8 cellular contexts compared by ENCODE assay signal in the genomic region with DNA sequence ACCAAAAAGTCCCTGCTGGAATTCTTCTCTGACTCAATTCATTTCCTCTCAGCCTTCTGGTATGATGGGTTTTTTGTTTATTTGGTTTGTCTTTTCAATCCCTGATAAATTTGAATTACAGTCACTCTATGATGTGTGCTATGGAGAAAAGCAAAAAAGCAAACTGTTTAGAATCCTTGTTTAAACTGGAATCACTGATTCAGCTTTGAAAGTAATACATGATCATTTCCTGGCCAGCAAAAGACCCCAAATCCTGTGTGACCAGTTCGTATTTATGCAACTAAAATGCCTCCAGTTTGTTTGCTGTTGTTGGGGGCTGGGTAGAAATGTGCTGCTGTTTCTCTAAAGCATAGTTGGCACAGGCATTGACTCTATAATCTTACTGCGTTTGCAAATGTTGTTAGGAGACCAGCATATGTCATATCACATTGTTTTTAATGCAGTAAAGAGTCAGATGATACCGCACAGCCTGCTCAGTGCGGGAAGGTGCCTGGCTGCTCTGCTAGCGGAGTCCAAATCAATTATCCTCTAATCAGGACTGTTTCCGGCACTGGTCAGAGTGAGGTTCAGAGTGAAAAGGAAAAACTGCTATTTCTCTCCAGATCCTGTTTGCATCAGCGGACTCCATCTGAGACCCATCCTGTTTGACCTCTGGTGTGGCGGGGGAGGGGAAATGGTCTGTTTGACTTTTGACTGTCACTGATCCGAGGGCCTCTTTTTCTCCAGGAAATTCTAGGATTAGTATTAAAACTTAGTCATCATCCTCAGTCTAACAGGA.
DNase-seq lines count a peak whose midpoint lies in the region; ATAC-seq and TF ChIP-seq lines count a peak whose summit lies in the region.
"Had no signal": no experiment of that assay in that cellular context is flagged by ENCODE, and none has a peak within 500 bp of the region (broad histone marks: within the 10 kb centered on the region; RNA-seq: fewer than 3 reads in every experiment).

No MANE protein-coding gene starts in this region.

- H3K9me3 ChIP-seq in HUES48 (ENCODE audit: control insufficient read depth, insufficient read depth, low read length): no peaks in the 10 kb centered on the region
- no peaks in the 10 kb centered on the region for H3K9me3 ChIP-seq in stomach smooth muscle (ENCODE audit: control insufficient read depth in 2 of 2, low read length in 2 of 2)

- H3K27me3 ChIP-seq in HUES48 (ENCODE audit: control insufficient read depth, insufficient read depth, low read length): no peaks in the 10 kb centered on the region
- no peaks in the 10 kb centered on the region for H3K27me3 ChIP-seq in stomach smooth muscle (ENCODE audit: control insufficient read depth in 1 of 2, insufficient read depth in 2 of 2, low read length in 2 of 2)

- H3K4me3 ChIP-seq in HUES48 (ENCODE audit: low read depth, low read length) (no peak overlapping the region), astrocyte of the spinal cord (ENCODE audit: low read depth, low read length) (no peak overlapping the region), stomach smooth muscle (ENCODE audit: low read length in 2 of 2) (no peak overlapping the region)

- peak; percentile 75 for DNase-seq in astrocyte of the spinal cord (ENCODE audit: low read depth, low spot score)
- DNase-seq in left kidney (ENCODE audit: low read depth, low spot score): peak; percentile 84
- DNase-seq in effector CD4-positive, alpha-beta T cell: no peak
- DNase-seq: stimulated activated naive CD8-positive, alpha-beta T cell treated with anti-CD3 and anti-CD28 coated beads, Interleukin-15, Interleukin-2, amounts not matched to agents 100 U/mL and 50 U/mL, for 24 hours had no signal

- H3K9ac ChIP-seq in HUES48 (ENCODE audit: low read depth, low read length) (no peak overlapping the region), stomach smooth muscle (ENCODE audit: low read length in 2 of 2) (no peak overlapping the region)

- H3K4me1 ChIP-seq in HUES48 (ENCODE audit: control insufficient read depth, insufficient read depth, low read length) (peaks cover 23% of the 10 kb centered on the region), stomach smooth muscle (ENCODE audit: control insufficient read depth, insufficient read depth, low read length) (peaks cover 26% of the 10 kb centered on the region)

- no peaks in the 10 kb centered on the region for H3K36me3 ChIP-seq in HUES48 (ENCODE audit: control insufficient read depth, insufficient read depth, low read length)
- H3K36me3 ChIP-seq in stomach smooth muscle (ENCODE audit: control insufficient read depth in 2 of 2, insufficient read depth in 2 of 2, low read length in 2 of 2): no peaks in the 10 kb centered on the region

- ATAC-seq in HG02642 (IDR thresholded peaks at IDR 0.05; ENCODE audit: poor library complexity, unreplicated experiment) (no peak), GM21723 (IDR thresholded peaks at IDR 0.05; ENCODE audit: unreplicated experiment) (no peak)
- ATAC-seq: stimulated activated naive CD8-positive, alpha-beta T cell treated with anti-CD3 and anti-CD28 coated beads, Interleukin-15, Interleukin-2, amounts not matched to agents 100 U/mL and 50 U/mL, for 24 hours had no signal

- in situ Hi-C loops in astrocyte of the spinal cord (cut with HindIII; ENCODE audit: low sequenced_read_pairs): no loop called here

- TF ChIP-seq CTCF in astrocyte of the spinal cord (IDR thresholded peaks at IDR 0.05; ENCODE audit: low read depth, low read length): no peak

- H3K27ac ChIP-seq in HUES48 (ENCODE audit: low read depth, low read length) (peak overlapping the region; percentile 26), stomach smooth muscle (ENCODE audit: low read length) (peak overlapping the region; percentile 24)
